32 cellular contexts compared by ENCODE assay signal in the genomic region with DNA sequence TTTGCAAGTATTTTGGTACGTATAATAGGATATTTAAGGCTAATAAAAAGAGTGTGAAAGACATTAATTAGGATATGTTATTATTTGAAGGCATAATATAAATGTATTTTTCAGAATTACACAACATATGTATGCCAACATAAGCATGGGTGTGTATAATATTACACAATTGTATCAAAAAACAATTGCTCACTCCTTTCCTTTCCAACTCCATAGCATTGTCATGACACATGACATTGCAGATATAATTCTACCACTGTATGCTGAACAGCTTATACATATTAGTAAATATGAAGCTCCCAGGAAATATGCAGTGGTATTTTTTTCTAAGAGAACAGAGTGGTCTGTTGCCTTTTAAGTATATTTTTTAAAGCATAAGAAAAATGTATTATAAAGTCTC.
DNase-seq lines count a peak whose midpoint lies in the region; ATAC-seq, FAIRE-seq and TF ChIP-seq lines count a peak whose summit lies in the region.
"Had no signal": no experiment of that assay in that cellular context is flagged by ENCODE, and none has a peak within 500 bp of the region (broad histone marks: within the 10 kb centered on the region; RNA-seq: fewer than 3 reads in every experiment).

No MANE protein-coding gene starts in this region.

- no peak for TF ChIP-seq CTCF in D721Med (IDR thresholded peaks at IDR 0.05; ENCODE audit: insufficient read depth, missing control alignments)
- no peak for TF ChIP-seq CTCF in PC-3 (conservative IDR thresholded peaks at IDR 0.05; ENCODE audit: low read depth, low read length)

- peak overlapping the region; percentile 36 for H3K4me2 ChIP-seq in PC-3 (ENCODE audit: low read length)
- H3K4me2 ChIP-seq: smooth muscle cell had no signal

- peak overlapping the region; percentile 35; the same call in 1 of the 2 replicates for H2AFZ ChIP-seq in PC-3 (ENCODE audit: low read length)

- no peak for TF ChIP-seq POLR2A in GM18505 (IDR thresholded peaks at IDR 0.05; ENCODE audit: borderline replicate concordance, extremely low read depth, insufficient read depth, insufficient read length)

- POLR2A ChIA-PET in PC-3 (lab: Charles Lee; ENCODE audit: unreplicated experiment) = no interaction called here

- H3K27ac ChIP-seq in PC-3 (ENCODE audit: low read length) = peak overlapping the region; percentile 70
- H3K27ac ChIP-seq: pancreas, upper lobe of right lung had no signal

- no peaks in the 10 kb centered on the region for H3K79me2 ChIP-seq in PC-3 (ENCODE audit: low read length)

- no peak overlapping the region for H3K4me3 ChIP-seq in PC-3 (ENCODE audit: low read length)
- H3K4me3 ChIP-seq: mucosa of descending colon, pancreas, smooth muscle cell, upper lobe of right lung had no signal

- intact Hi-C loops in PC-3 (cut with micrococcal nuclease) = loop anchor here (5.0 kb wide), 1 partner anchor 140 kb away; no protein-coding TSS in a partner anchor

- BruUV-seq in PC-3 (replicated peaks; lab: Mats Ljungman, UMichigan) = no TSS peak

- no peaks in the 10 kb centered on the region for H4K20me1 ChIP-seq in PC-3 (ENCODE audit: low read length)

- no peaks in the 10 kb centered on the region for H3K36me3 ChIP-seq in PC-3 (ENCODE audit: low read depth, low read length)
- H3K36me3 ChIP-seq: pancreas, upper lobe of right lung had no signal

- peaks cover 27% of the 10 kb centered on the region for H3K4me1 ChIP-seq in PC-3 (ENCODE audit: insufficient read depth, low read length)
- H3K4me1 ChIP-seq: pancreas, upper lobe of right lung had no signal

- no peaks in the 10 kb centered on the region for H3K27me3 ChIP-seq in PC-3 (ENCODE audit: low read length)
- H3K27me3 ChIP-seq: pancreas, upper lobe of right lung had no signal

- H3F3A ChIP-seq in PC-3 (ENCODE audit: low read length, unreplicated experiment) = no peaks in the 10 kb centered on the region

- H3K9ac ChIP-seq in PC-3 (ENCODE audit: low read length) = 0 out of 2 replicates have a peak overlapping the region, but pooled peaks have one; percentile 15

- CTCF ChIA-PET in PC-3 (lab: Charles Lee) = no interaction called here

- DNase-seq in D721Med (ENCODE audit: insufficient read length, low spot score) = no peak
- peak; percentile 76 for DNase-seq in PC-3
- DNase-seq in iris pigment epithelial cell (ENCODE audit: low read depth) = peak; percentile 48
- DNase-seq in SK-N-DZ (ENCODE audit: low spot score) = no peak
- no peak for DNase-seq in activated T-cell treated with anti-CD3 and anti-CD28 coated beads, Interleukin-2, amount 50 U/mL, for 48 hours
- no peak for DNase-seq in NCI-H524 (lab: John Stamatoyannopoulos, UW)
- DNase-seq: activated CD4-positive, alpha-beta T cell treated with anti-CD3 and anti-CD28 coated beads, Interleukin-2, amount 50 U/mL, for 48 hours; activated CD4-positive, CD25-positive, alpha-beta regulatory T cell treated with anti-CD3 and anti-CD28 coated beads, Interleukin-2, amount 50 U/mL, for 72 hours; activated CD8-positive, alpha-beta memory T cell treated with anti-CD3 and anti-CD28 coated beads, Interleukin-2, amount 50 U/mL, for 4 hours; activated naive CD4-positive, alpha-beta T cell treated with anti-CD3 and anti-CD28 coated beads, Interleukin-2, amount 10 ng/mL, durations not matched to agents 7 days and 5 days; AML-193; amniotic stem cell; Calu3; CD4-positive, CD25-positive, alpha-beta regulatory T cell; hypothalamus; Kasumi-1; left colon; mucosa of descending colon; NCI-H1436; NCI-H345; NCI-H748 treated with DMSO at 0.1 percent for 48 hours; pancreas; SHP77 treated with DMSO at 0.1 percent for 48 hours; stimulated activated naive CD4-positive, alpha-beta T cell treated with Interleukin-2 at 50 U/mL for 16 hours; upper lobe of right lung had no signal

- H3K9me3 ChIP-seq in PC-3 (ENCODE audit: low read length) = no peaks in the 10 kb centered on the region
- H3K9me3 ChIP-seq: mucosa of descending colon, pancreas, upper lobe of right lung had no signal

- ATAC-seq in PC-3 (peak; percentile 63), esophagus mucosa (peak; percentile 38), GM18505 (IDR thresholded peaks at IDR 0.05; ENCODE audit: unreplicated experiment) (no peak)
- ATAC-seq: HepG2, left colon, mucosa of descending colon, Panc1, pancreas, upper lobe of right lung had no signal

- peak; percentile 99 for FAIRE-seq in D721Med (lab: Jason Lieb, UNC)
- FAIRE-seq: A204.1, H1, HepG2, pancreas had no signal

- no peaks in the 10 kb centered on the region for H3K9me2 ChIP-seq in PC-3 (replicated peaks; ENCODE audit: low read length)

Comparison
In these comparisons a context has a peak if more than half of its experiments do, and no peak if none do; other contexts are left out.
1. DNase-seq: peak in PC-3 (single experiment) and iris pigment epithelial cell (single experiment); none in D721Med (single experiment), SK-N-DZ (single experiment), activated T-cell treated with anti-CD3 and anti-CD28 coated beads, Interleukin-2, amount 50 U/mL, for 48 hours (0 of 2) and NCI-H524 (0 of 2).